Comparison of ENCODE assay signal across 15 cellular contexts in the genomic region with DNA sequence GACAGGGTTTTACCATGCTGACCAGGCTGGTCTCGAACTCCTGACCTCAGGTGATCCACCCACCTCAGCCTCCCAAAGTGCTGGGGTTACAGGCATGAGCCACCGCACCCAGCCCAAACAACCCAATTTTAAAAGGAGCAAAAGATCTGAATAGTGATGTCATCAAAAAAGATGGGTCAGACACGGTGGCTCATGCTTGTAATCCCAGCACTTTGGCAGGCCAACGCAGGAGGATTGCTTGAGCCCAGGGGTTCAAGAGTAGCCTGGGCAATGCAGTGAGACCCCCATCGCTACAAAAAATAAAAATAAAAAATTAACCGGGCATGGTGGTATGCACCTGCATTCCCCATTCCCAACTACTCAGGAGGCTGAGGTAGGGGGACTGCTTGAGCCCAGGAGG. TPM values are rescaled to one million over a fixed set of nuclear protein-coding genes. Genes with fewer than 3 reads are reported as not detected.
DNase-seq lines count a peak whose midpoint lies in the region; ATAC-seq and TF ChIP-seq lines count a peak whose summit lies in the region.
"Had no signal": no experiment of that assay in that cellular context is flagged by ENCODE, and none has a peak within 500 bp of the region (broad histone marks: within the 10 kb centered on the region; RNA-seq: fewer than 3 reads in every experiment).

No MANE protein-coding gene starts in this region.

- peaks cover 16% of the 10 kb centered on the region for H3K27me3 ChIP-seq in GM23338 (ENCODE audit: insufficient read depth)
- H3K27me3 ChIP-seq in endodermal cell (ENCODE audit: control insufficient read depth, insufficient read depth, low read length, poor library complexity, severe bottlenecking): no peaks in the 10 kb centered on the region
- H3K27me3 ChIP-seq in psoas muscle (ENCODE audit: insufficient read depth in 3 of 3, low read length in 2 of 3): no peaks in the 10 kb centered on the region

- H2AFZ ChIP-seq in GM23338: no peak overlapping the region

- H3K4me3 ChIP-seq in GM23338 (no peak overlapping the region), endodermal cell (ENCODE audit: low read length) (no peak overlapping the region), psoas muscle (no peak overlapping the region)
- H3K4me3 ChIP-seq: BLaER1 treated with 17β-estradiol and CSF1 and Interleukin-3, amounts not matched to agents 10 nM and 100 nM had no signal

- H3K4me1 ChIP-seq in GM23338 (ENCODE audit: insufficient read depth): peaks cover 68% of the 10 kb centered on the region
- no peaks in the 10 kb centered on the region for H3K4me1 ChIP-seq in endodermal cell (ENCODE audit: control insufficient read depth, insufficient read depth, low read length)
- H3K4me1 ChIP-seq in psoas muscle: peaks cover 53% of the 10 kb centered on the region

- 90 to 96% methylated on average over 3 to 6 of the region's 6 CpGs for WGBS in endodermal cell (ENCODE audit: insufficient coverage in 1 of 2, insufficient read length in 1 of 2), 2 experiments
- WGBS in psoas muscle, 3 donors: 77 to 88% (median 80%) methylated on average over 6 of the region's 6 CpGs

- POLR2A ChIA-PET in RWPE1 (lab: Yijun Ruan, JAX; ENCODE audit: low non-redundant PET): interaction anchor here (0.6 kb wide), 1 partner anchor 52 kb away, joined by 9 read pairs; no protein-coding TSS in a partner anchor

- H3K9ac ChIP-seq in endodermal cell (ENCODE audit: extremely low read depth, low read length, poor library complexity, severe bottlenecking): no peak overlapping the region
- H3K9ac ChIP-seq: BLaER1 treated with 17β-estradiol and CSF1 and Interleukin-3, amounts not matched to agents 10 nM and 100 nM; KMS-11 had no signal

- no peak overlapping the region for H3K4me2 ChIP-seq in GM23338
- H3K4me2 ChIP-seq: KMS-11 had no signal

- H3K9me3 ChIP-seq in endodermal cell (ENCODE audit: control insufficient read depth, low read length) (no peaks in the 10 kb centered on the region), psoas muscle (no peaks in the 10 kb centered on the region)
- H3K9me3 ChIP-seq: BLaER1 treated with 17β-estradiol and CSF1 and Interleukin-3, amounts not matched to agents 10 nM and 100 nM had no signal

- peaks cover 3% of the 10 kb centered on the region; the same call in 2 of the 3 replicates for H3K36me3 Mint-ChIP-seq in GM23338 (ENCODE audit: low read depth)
- no peaks in the 10 kb centered on the region for H3K36me3 Mint-ChIP-seq in endodermal cell (ENCODE audit: low read depth)
- H3K36me3 Mint-ChIP-seq: CD4-positive, CD25-positive, alpha-beta regulatory T cell had no signal

- peaks cover 17% of the 10 kb centered on the region for H3K27me3 Mint-ChIP-seq in GM23338 (ENCODE audit: insufficient read depth, low read depth, poor library complexity)
- H3K27me3 Mint-ChIP-seq in endodermal cell (ENCODE audit: insufficient read depth): no peaks in the 10 kb centered on the region

- CTCF ChIA-PET in RWPE1 (lab: Yijun Ruan, JAX): interaction anchor here (0.6 kb wide), 1 partner anchor 126 kb away, joined by 3 read pairs; no protein-coding TSS in a partner anchor

- H3F3A ChIP-seq in GM23338 (replicated peaks; ENCODE audit: low read depth): 0 out of 2 replicates have a peak, but pooled peaks cover 3% of the 10 kb centered on the region

- intact Hi-C loops in psoas muscle (cut with DNase I): loop anchor here in 1 of 2 donors (10.0 kb wide), 1 partner anchor 136 kb away; no protein-coding TSS in a partner anchor

- H3K4me3 Mint-ChIP-seq in GM23338: no peak overlapping the region
- H3K4me3 Mint-ChIP-seq in endodermal cell: no peak overlapping the region
- H3K4me3 Mint-ChIP-seq: CD4-positive, CD25-positive, alpha-beta regulatory T cell had no signal

- H3K27ac ChIP-seq in GM23338 (ENCODE audit: low read depth) (0 out of 2 replicates have a peak overlapping the region, but pooled peaks have one; percentile 72), RWPE1 (peak overlapping the region; percentile 16; the same call in 1 of the 2 replicates), endodermal cell (ENCODE audit: low read depth, low read length) (no peak overlapping the region), psoas muscle (peak overlapping the region; percentile 65)
- H3K27ac ChIP-seq: BLaER1 treated with 17β-estradiol and CSF1 and Interleukin-3, amounts not matched to agents 10 nM and 100 nM; KMS-11 had no signal

- DNase-seq in GM23338 (ENCODE audit: low spot score): no peak
- DNase-seq in RWPE1 (ENCODE audit: low spot score): no peak
- no peak for DNase-seq in endodermal cell
- DNase-seq in psoas muscle: no peak
- DNase-seq in GOT3 (lab: John Stamatoyannopoulos, UW): no peak
- DNase-seq: ACHN; CD4-positive, CD25-positive, alpha-beta regulatory T cell; DMS53; GF-D8; IMR-90 had no signal

- 0 out of 2 replicates have a peak overlapping the region, but pooled peaks have one; percentile 67 for H3K27ac Mint-ChIP-seq in GM23338
- peak overlapping the region; percentile 35 for H3K27ac Mint-ChIP-seq in endodermal cell
- H3K27ac Mint-ChIP-seq: CD4-positive, CD25-positive, alpha-beta regulatory T cell had no signal

- H3K9me3 Mint-ChIP-seq in GM23338 (no peaks in the 10 kb centered on the region; the same call in 2 of the 3 replicates), endodermal cell (no peaks in the 10 kb centered on the region)
- H3K9me3 Mint-ChIP-seq: CD4-positive, CD25-positive, alpha-beta regulatory T cell had no signal

- ATAC-seq in GM23338 (no peak), psoas muscle (no peak), GM18498 (IDR thresholded peaks at IDR 0.05; ENCODE audit: unreplicated experiment) (no peak), GM18520 (IDR thresholded peaks at IDR 0.05; ENCODE audit: unreplicated experiment) (no peak)
- ATAC-seq: HCT116 had no signal

- peaks cover 53% of the 10 kb centered on the region for H3K4me1 Mint-ChIP-seq in GM23338
- peaks cover 37% of the 10 kb centered on the region for H3K4me1 Mint-ChIP-seq in endodermal cell

- no peak for TF ChIP-seq CTCF in GM23338 (conservative IDR thresholded peaks at IDR 0.05; ENCODE audit: low read depth in 2 of 2)
- no peak for TF ChIP-seq CTCF in RWPE1 (conservative IDR thresholded peaks at IDR 0.05; ENCODE audit: low read depth)
- no peak for TF ChIP-seq CTCF in endodermal cell (conservative IDR thresholded peaks at IDR 0.05)
- no peak for TF ChIP-seq CTCF in psoas muscle (IDR thresholded peaks at IDR 0.05)

- H3K36me3 ChIP-seq in GM23338 (ENCODE audit: insufficient read depth): no peaks in the 10 kb centered on the region
- H3K36me3 ChIP-seq in endodermal cell (ENCODE audit: control insufficient read depth, insufficient read depth, low read length): no peaks in the 10 kb centered on the region
- no peaks in the 10 kb centered on the region for H3K36me3 ChIP-seq in psoas muscle (ENCODE audit: insufficient read depth in 1 of 2, low read depth in 1 of 2)
- H3K36me3 ChIP-seq: BLaER1 treated with 17β-estradiol and CSF1 and Interleukin-3, amounts not matched to agents 10 nM and 100 nM had no signal

- H3K79me2 ChIP-seq in GM23338 (replicated peaks; ENCODE audit: insufficient read depth): peaks cover 95% of the 10 kb centered on the region

- peaks cover 9% of the 10 kb centered on the region; the same call in 1 of the 2 replicates for H4K20me1 ChIP-seq in GM23338 (replicated peaks; ENCODE audit: insufficient read depth)

- no peaks in the 10 kb centered on the region for H3K9me2 ChIP-seq in GM23338 (ENCODE audit: insufficient read depth)

TF ChIP-seq in GM23338, 12 proteins besides CTCF, POLR2A, EP300 and RAD21:
- TF ChIP-seq POLR2AphosphoS5 (IDR thresholded peaks at IDR 0.05; ENCODE audit: low read depth): no peak
- TF ChIP-seq STAT1 (IDR thresholded peaks at IDR 0.05; ENCODE audit: unreplicated experiment): no peak
- 0 out of 2 replicates have a peak, but pooled peaks have one; percentile 13 for TF ChIP-seq CREB1 (CRISPR knock-in tag; IDR thresholded peaks at IDR 0.05; ENCODE audit: low read depth)

RNA-seq across cellular contexts. Expression of gene ELF2, which starts 6.1 kb away (rescaled TPM):
- 35.2 and 48.8 TPM in 2 replicates for total RNA-seq in GM23338 (2014; rRNA removed; shearing (Covaris generic))
- 33.2 and 38.2 TPM in 2 replicates for polyA plus RNA-seq in GM23338 (2016; fragmentation: Nextera tagmentation; extraction: Ambion mirVana)
- total RNA-seq in endodermal cell: 10 to 100 TPM; 47.6 to 53.9 TPM
- polyA plus RNA-seq in endodermal cell (2013, experiment 1 of 2): 30.9 TPM
- 31.2 TPM for polyA plus RNA-seq in endodermal cell (2013, experiment 2 of 2)
- 10 to 100 TPM; 27.0 to 31.7 (median 28.5) TPM for total RNA-seq in psoas muscle
- 10 to 100 TPM; 10.3 to 25.8 (median 14.7) TPM for polyA plus RNA-seq in psoas muscle
